Comparison of ENCODE assay signal across 30 cellular contexts in the genomic region with DNA sequence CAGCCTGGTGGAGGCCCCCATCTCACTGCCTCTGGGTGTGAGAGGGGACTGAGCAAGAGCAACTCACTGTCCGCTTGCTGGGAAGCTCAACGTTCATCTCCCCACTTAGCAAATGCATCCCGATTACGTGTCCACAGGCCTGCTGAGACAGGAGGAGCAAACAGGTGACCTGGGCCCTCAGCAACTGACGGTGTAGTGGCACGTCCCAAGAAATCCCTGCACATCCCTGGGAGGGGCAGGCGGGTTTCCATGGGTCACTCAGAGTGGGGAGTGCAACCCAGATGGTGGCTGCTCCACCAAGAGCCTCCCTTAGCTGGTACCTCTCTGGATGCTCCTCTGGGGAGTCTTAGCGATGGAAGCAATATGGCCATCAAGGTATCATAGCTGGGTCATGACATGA.
"Had no signal": no experiment of that assay in that cellular context is flagged by ENCODE, and none has a peak within 500 bp of the region (broad histone marks: within the 10 kb centered on the region; RNA-seq: fewer than 3 reads in every experiment).

No MANE protein-coding gene starts in this region.

- H3K9me3 Mint-ChIP-seq: natural killer cell had no signal

- H3K27ac ChIP-seq: neural progenitor cell, ovary, parathyroid adenoma, psoas muscle, right lobe of liver, sigmoid colon, suprapubic skin, testis, tibial artery, transverse colon, upper lobe of left lung, vagina had no signal

- H2AFZ ChIP-seq: neural progenitor cell, parathyroid adenoma had no signal

- H3K36me3 ChIP-seq: neural progenitor cell, ovary, right lobe of liver, sigmoid colon, suprapubic skin, tibial artery, transverse colon, upper lobe of left lung, vagina had no signal

- H3K4me1 ChIP-seq: parathyroid adenoma, psoas muscle, right lobe of liver, suprapubic skin, testis, tibial artery, transverse colon, upper lobe of left lung, vagina had no signal

- DNase-seq: natural killer cell; occipital lobe; ovary; posterior cingulate gyrus; psoas muscle; right cardiac atrium; right lobe of liver; sigmoid colon; small intestine; stimulated activated CD4-positive, alpha-beta T cell treated with anti-CD3 and anti-CD28 coated beads, Interleukin-15, amount 100 ng/mL, for 24 hours; stimulated activated CD4-positive, alpha-beta T cell treated with anti-CD3 and anti-CD28 coated beads, Interleukin-2, amount 100 ng/mL, for 24 hours; stimulated activated CD4-positive, alpha-beta T cell treated with anti-CD3 and anti-CD28 coated beads, Interleukin-2, amount 100 ng/mL, for 48 hours; stimulated activated CD4-positive, alpha-beta T cell treated with anti-CD3 and anti-CD28 coated beads, Interleukin-4, amount 100 ng/mL, for 4 hours; stimulated activated CD8-positive, alpha-beta memory T cell treated with anti-CD3 and anti-CD28 coated beads, Interleukin-4, amount 100 ng/mL, for 48 hours; stimulated activated naive CD4-positive, alpha-beta T cell; stimulated activated naive CD8-positive, alpha-beta T cell treated with anti-CD3 and anti-CD28 coated beads, Interleukin-15, amount 100 ng/mL, for 72 hours; stimulated activated naive CD8-positive, alpha-beta T cell treated with anti-CD3 and anti-CD28 coated beads, Interleukin-15, Interleukin-2, amounts not matched to agents 100 U/mL and 50 U/mL, for 24 hours; substantia nigra; testis; tibial artery; transverse colon; upper lobe of left lung had no signal

- H3K79me2 ChIP-seq: parathyroid adenoma had no signal

- H3K9ac ChIP-seq: neural progenitor cell, parathyroid adenoma had no signal

- H3K36me3 Mint-ChIP-seq: natural killer cell; neural progenitor cell; stimulated activated memory B cell treated with anti-CD40 and anti-IgM and Interleukin-4, amounts not matched to agents 10 μg/mL and 1 μg/mL and 100 μg/mL, for 72 hours had no signal

- H3K4me2 ChIP-seq: neural progenitor cell had no signal

- H3K9me3 ChIP-seq: ovary, psoas muscle, right lobe of liver, sigmoid colon, suprapubic skin, testis, tibial artery, transverse colon, upper lobe of left lung, vagina had no signal

- H3K4me3 Mint-ChIP-seq: natural killer cell; nephron; neural progenitor cell; stimulated activated memory B cell treated with anti-CD40 and anti-IgM and Interleukin-4, amounts not matched to agents 10 μg/mL and 1 μg/mL and 100 μg/mL, for 72 hours; stimulated activated naive CD8-positive, alpha-beta T cell treated with anti-CD3 and anti-CD28 coated beads, Interleukin-15, amount 100 ng/mL, for 72 hours had no signal

- H3K27me3 ChIP-seq: neural progenitor cell, ovary, right lobe of liver, sigmoid colon, suprapubic skin, testis, transverse colon, upper lobe of left lung, vagina had no signal

- FAIRE-seq: small intestine, urothelium cell line had no signal

- H3K4me1 Mint-ChIP-seq: stimulated activated memory B cell treated with anti-CD40 and anti-IgM and Interleukin-4, amounts not matched to agents 10 μg/mL and 1 μg/mL and 100 μg/mL, for 72 hours had no signal

- ATAC-seq: natural killer cell; psoas muscle; right cardiac atrium; right lobe of liver; stimulated activated memory B cell treated with anti-CD40 and anti-IgM and Interleukin-4, amounts not matched to agents 10 μg/mL and 1 μg/mL and 100 μg/mL, for 72 hours; stimulated activated naive CD8-positive, alpha-beta T cell treated with anti-CD3 and anti-CD28 coated beads, Interleukin-15, amount 100 ng/mL, for 72 hours; stimulated activated naive CD8-positive, alpha-beta T cell treated with anti-CD3 and anti-CD28 coated beads, Interleukin-15, Interleukin-2, amounts not matched to agents 100 U/mL and 50 U/mL, for 24 hours had no signal

- H3K4me3 ChIP-seq: neural progenitor cell, ovary, psoas muscle, right lobe of liver, sigmoid colon, suprapubic skin, testis, tibial artery, transverse colon, upper lobe of left lung, vagina had no signal

- H3K27ac Mint-ChIP-seq: natural killer cell; nephron; neural progenitor cell; progenitor cell of endocrine pancreas; stimulated activated memory B cell treated with anti-CD40 and anti-IgM and Interleukin-4, amounts not matched to agents 10 μg/mL and 1 μg/mL and 100 μg/mL, for 72 hours had no signal
